In the genomic region with DNA sequence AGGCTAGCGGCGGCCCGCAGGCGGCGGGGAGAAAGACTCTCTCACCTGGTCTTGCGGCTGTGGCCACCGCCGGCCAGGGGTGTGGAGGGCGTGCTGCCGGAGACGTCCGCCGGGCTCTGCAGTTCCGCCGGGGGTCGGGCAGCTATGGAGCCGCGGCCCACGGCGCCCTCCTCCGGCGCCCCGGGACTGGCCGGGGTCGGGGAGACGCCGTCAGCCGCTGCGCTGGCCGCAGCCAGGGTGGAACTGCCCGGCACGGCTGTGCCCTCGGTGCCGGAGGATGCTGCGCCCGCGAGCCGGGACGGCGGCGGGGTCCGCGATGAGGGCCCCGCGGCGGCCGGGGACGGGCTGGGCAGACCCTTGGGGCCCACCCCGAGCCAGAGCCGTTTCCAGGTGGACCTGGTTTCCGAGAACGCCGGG, we compare ENCODE assay signal across 8 cellular contexts. TPM values are rescaled to one million over a fixed set of nuclear protein-coding genes. Genes with fewer than 3 reads are reported as not detected.
DNase-seq lines count a peak whose midpoint lies in the region; ATAC-seq and TF ChIP-seq lines count a peak whose summit lies in the region.

No MANE protein-coding gene starts in this region.

- TF ChIP-seq CTCF in A673 (conservative IDR thresholded peaks at IDR 0.05; ENCODE audit: low read depth, low read length), result no peak
- no peak for TF ChIP-seq CTCF in WTC11 (IDR thresholded peaks at IDR 0.05)

- no peak overlapping the region for H3K4me3 Mint-ChIP-seq in WTC11

- peak overlapping the region; percentile 7 for H3K27ac ChIP-seq in A673 (ENCODE audit: low read depth, low read length, poor library complexity, severe bottlenecking)

- H3K27me3 ChIP-seq in A673 (replicated peaks; ENCODE audit: insufficient read depth, low read depth, low read length, poor library complexity), result peaks cover 31% of the 10 kb centered on the region
- no peaks in the 10 kb centered on the region for H3K27me3 ChIP-seq in skeletal muscle satellite cell (ENCODE audit: control insufficient read depth, insufficient read depth, low read length)

- no peaks in the 10 kb centered on the region for H3K9me3 ChIP-seq in A673 (ENCODE audit: low read depth, low read length, poor library complexity, severe bottlenecking)
- no peaks in the 10 kb centered on the region for H3K9me3 ChIP-seq in skeletal muscle satellite cell (replicated peaks; ENCODE audit: low read length)

- CTCF ChIA-PET in A673 (lab: Charles Lee) (no interaction called here), WTC11 (lab: Charles Lee) (interaction anchor here (0.9 to 2.3 kb wide), 3 partner anchors 9 to 142 kb away, joined by 3 to 5 read pairs (median 3); no protein-coding TSS in a partner anchor)

- H3K4me3 ChIP-seq in A673 (ENCODE audit: low read depth, low read length, poor library complexity, severe bottlenecking), result peak overlapping the region; percentile 76
- peak overlapping the region; percentile 81 for H3K4me3 ChIP-seq in skeletal muscle satellite cell (ENCODE audit: low read length)

- no peaks in the 10 kb centered on the region for H3K9me3 Mint-ChIP-seq in WTC11

- no TSS peak for BruUV-seq in A673 (replicated peaks; lab: Mats Ljungman, UMichigan)

- peaks cover 20% of the 10 kb centered on the region for H3K4me1 Mint-ChIP-seq in WTC11

- H3K27ac Mint-ChIP-seq in WTC11, result no peak overlapping the region

- peaks cover 54% of the 10 kb centered on the region for H3K27me3 Mint-ChIP-seq in WTC11 (ENCODE audit: low read depth)

- H3K4me2 ChIP-seq in skeletal muscle satellite cell (ENCODE audit: low read length), result peak overlapping the region; percentile 93

- H3K36me3 ChIP-seq in A673 (ENCODE audit: insufficient read depth, low read length, poor library complexity, severe bottlenecking), result no peaks in the 10 kb centered on the region
- H3K36me3 ChIP-seq in skeletal muscle satellite cell (ENCODE audit: insufficient read depth, low read length), result no peaks in the 10 kb centered on the region

- no peaks in the 10 kb centered on the region for H3K36me3 Mint-ChIP-seq in WTC11

- H3K4me1 ChIP-seq in A673 (ENCODE audit: insufficient read depth, low read length, poor library complexity, severe bottlenecking) (no peaks in the 10 kb centered on the region), skeletal muscle satellite cell (ENCODE audit: control insufficient read depth, insufficient read depth, low read length) (peaks cover 23% of the 10 kb centered on the region)

- POLR2A ChIA-PET in A673 (lab: Charles Lee; ENCODE audit: low non-redundant PET), result no interaction called here
- POLR2A ChIA-PET in WTC11 (lab: Charles Lee), result no interaction called here

- intact Hi-C loops in A673 (cut with micrococcal nuclease; ENCODE audit: unreplicated experiment), result loop anchor here (1.0 kb wide), 1 partner anchor 520 kb away; no protein-coding TSS in a partner anchor
- intact Hi-C loops in left ventricle myocardium superior (cut with micrococcal nuclease), result no loop called here

- DNase-seq in A673 (ENCODE audit: low spot score) (no peak), WTC11 (ENCODE audit: low spot score) (no peak), left ventricle myocardium superior (no peak), LoVo (ENCODE audit: low spot score) (no peak), NCI-H146 treated with DMSO at 0.1 percent for 48 hours (lab: John Stamatoyannopoulos, UW; ENCODE audit: unreplicated experiment) (no peak)

- ATAC-seq in GM18867 (IDR thresholded peaks at IDR 0.05; ENCODE audit: unreplicated experiment) (peak; percentile 37), HG03064 (IDR thresholded peaks at IDR 0.05; ENCODE audit: low read depth, unreplicated experiment) (peak; percentile 32), WTC11 (peak; percentile 56), left ventricle myocardium superior (peak; percentile 56)

- peak overlapping the region; percentile 91 for H3K9ac ChIP-seq in skeletal muscle satellite cell (ENCODE audit: low read depth, low read length)

TF ChIP-seq in WTC11, 78 proteins besides CTCF, POLR2A, EP300 and RAD21:
- TF ChIP-seq, protein P1, sequence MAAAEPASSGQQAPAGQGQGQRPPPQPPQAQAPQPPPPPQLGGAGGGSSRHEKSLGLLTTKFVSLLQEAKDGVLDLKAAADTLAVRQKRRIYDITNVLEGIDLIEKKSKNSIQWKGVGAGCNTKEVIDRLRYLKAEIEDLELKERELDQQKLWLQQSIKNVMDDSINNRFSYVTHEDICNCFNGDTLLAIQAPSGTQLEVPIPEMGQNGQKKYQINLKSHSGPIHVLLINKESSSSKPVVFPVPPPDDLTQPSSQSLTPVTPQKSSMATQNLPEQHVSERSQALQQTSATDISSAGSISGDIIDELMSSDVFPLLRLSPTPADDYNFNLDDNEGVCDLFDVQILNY (CRISPR knock-in tag; IDR thresholded peaks at IDR 0.05), result no peak
- TF ChIP-seq TEAD1 (CRISPR knock-in tag; IDR thresholded peaks at IDR 0.05), result 0 out of 2 replicates have a peak, but pooled peaks have one; percentile 1
- TF ChIP-seq, protein P2, sequence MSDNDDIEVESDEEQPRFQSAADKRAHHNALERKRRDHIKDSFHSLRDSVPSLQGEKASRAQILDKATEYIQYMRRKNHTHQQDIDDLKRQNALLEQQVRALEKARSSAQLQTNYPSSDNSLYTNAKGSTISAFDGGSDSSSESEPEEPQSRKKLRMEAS (CRISPR knock-in tag; IDR thresholded peaks at IDR 0.05), result no peak
- TF ChIP-seq, protein P3, sequence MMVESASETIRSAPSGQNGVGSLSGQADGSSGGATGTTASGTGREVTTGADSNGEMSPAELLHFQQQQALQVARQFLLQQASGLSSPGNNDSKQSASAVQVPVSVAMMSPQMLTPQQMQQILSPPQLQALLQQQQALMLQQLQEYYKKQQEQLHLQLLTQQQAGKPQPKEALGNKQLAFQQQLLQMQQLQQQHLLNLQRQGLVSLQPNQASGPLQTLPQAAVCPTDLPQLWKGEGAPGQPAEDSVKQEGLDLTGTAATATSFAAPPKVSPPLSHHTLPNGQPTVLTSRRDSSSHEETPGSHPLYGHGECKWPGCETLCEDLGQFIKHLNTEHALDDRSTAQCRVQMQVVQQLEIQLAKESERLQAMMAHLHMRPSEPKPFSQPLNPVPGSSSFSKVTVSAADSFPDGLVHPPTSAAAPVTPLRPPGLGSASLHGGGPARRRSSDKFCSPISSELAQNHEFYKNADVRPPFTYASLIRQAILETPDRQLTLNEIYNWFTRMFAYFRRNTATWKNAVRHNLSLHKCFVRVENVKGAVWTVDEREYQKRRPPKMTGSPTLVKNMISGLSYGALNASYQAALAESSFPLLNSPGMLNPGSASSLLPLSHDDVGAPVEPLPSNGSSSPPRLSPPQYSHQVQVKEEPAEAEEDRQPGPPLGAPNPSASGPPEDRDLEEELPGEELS (CRISPR knock-in tag; IDR thresholded peaks at IDR 0.05), result no peak
- TF ChIP-seq, protein P4, sequence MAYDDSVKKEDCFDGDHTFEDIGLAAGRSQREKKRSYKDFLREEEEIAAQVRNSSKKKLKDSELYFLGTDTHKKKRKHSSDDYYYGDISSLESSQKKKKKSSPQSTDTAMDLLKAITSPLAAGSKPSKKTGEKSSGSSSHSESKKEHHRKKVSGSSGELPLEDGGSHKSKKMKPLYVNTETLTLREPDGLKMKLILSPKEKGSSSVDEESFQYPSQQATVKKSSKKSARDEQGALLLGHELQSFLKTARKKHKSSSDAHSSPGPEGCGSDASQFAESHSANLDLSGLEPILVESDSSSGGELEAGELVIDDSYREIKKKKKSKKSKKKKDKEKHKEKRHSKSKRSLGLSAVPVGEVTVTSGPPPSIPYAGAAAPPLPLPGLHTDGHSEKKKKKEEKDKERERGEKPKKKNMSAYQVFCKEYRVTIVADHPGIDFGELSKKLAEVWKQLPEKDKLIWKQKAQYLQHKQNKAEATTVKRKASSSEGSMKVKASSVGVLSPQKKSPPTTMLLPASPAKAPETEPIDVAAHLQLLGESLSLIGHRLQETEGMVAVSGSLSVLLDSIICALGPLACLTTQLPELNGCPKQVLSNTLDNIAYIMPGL (CRISPR knock-in tag; IDR thresholded peaks at IDR 0.05), result peak; percentile 20; the same call in 1 of the 2 replicates
- no peak for TF ChIP-seq SMAD4 (CRISPR knock-in tag; IDR thresholded peaks at IDR 0.05)

RNA-seq across cellular contexts. Expression of a gene that starts 0.3 kb away (rescaled TPM):
- total RNA-seq in A673 (2021) (10.4 and 10.7 TPM in 2 replicates), WTC11 (2021) (8.4 to 10.6 TPM (median 10.2 TPM) in 3 replicates), left ventricle myocardium superior (11.0 TPM)
- 19.3 and 21.0 TPM in 2 replicates for total RNA-seq in skeletal muscle satellite cell (2012; rRNA removed)
